In genomic region chr10:36141786-36142560, GRCh38 we compare ENCODE assay signal across 23 cellular contexts.
DNase-seq lines count a peak whose midpoint lies in the region; ATAC-seq and TF ChIP-seq lines count a peak whose summit lies in the region.
"Had no signal": no experiment of that assay in that cellular context is flagged by ENCODE, and none has a peak within 500 bp of the region (broad histone marks: within the 10 kb centered on the region; RNA-seq: fewer than 3 reads in every experiment).

No MANE protein-coding gene starts in this region.

- H3K23ac ChIP-seq in neuronal stem cell (ENCODE audit: low read depth, low read length, poor library complexity): no peak overlapping the region

- no peak overlapping the region for H3K9ac ChIP-seq in neuronal stem cell (ENCODE audit: low read depth, low read length, poor library complexity)
- H3K9ac ChIP-seq: BLaER1 had no signal

- H3K9me3 ChIP-seq in right atrium auricular region: peaks cover 0 to 15% of the 10 kb centered on the region in 2 donors
- peaks cover 0 to 33% (median 0%) of the 10 kb centered on the region in 11 donors for H3K9me3 ChIP-seq in heart right ventricle
- H3K9me3 ChIP-seq in neuronal stem cell (replicated peaks in 1 of 2; ENCODE audit: control insufficient read depth in 2 of 2, insufficient read depth in 1 of 2, low read depth in 1 of 2, low read length in 2 of 2): no peaks in the 10 kb centered on the region
- H3K9me3 ChIP-seq in stomach: peaks cover 0 to 6% (median 2%) of the 10 kb centered on the region in 4 donors
- H3K9me3 ChIP-seq: BLaER1 had no signal

- no peak overlapping the region for H2AFZ ChIP-seq in neuronal stem cell (ENCODE audit: low read length)

- H4K8ac ChIP-seq in neuronal stem cell (ENCODE audit: low read depth, low read length): no peak overlapping the region

- DNase-seq in Right ventricle myocardium inferior (ENCODE audit: missing footprints) (no peak), right atrium auricular region (ENCODE audit: low spot score) (no peak), heart right ventricle (peak in 1 of 2 donors; percentile 8), neuronal stem cell (ENCODE audit: low spot score) (no peak), stomach (no peak), epidermal melanocyte (ENCODE audit: insufficient read length, low spot score) (no peak), mesenteric fat pad (ENCODE audit: low spot score) (no peak)
- DNase-seq: 8988T; activated CD4-positive, alpha-beta T cell treated with anti-CD3 and anti-CD28 coated beads, Interleukin-2, amount 10 ng/mL, durations not matched to agents 7 days and 5 days; activated effector memory CD4-positive, alpha-beta T cell treated with Interleukin-2 at 50 U/mL for 16 hours; activated naive CD8-positive, alpha-beta T cell treated with anti-CD3 and anti-CD28 coated beads, Interleukin-2, amount 50 U/mL, for 24 hours; central memory CD4-positive, alpha-beta T cell; effector memory CD4-positive, alpha-beta T cell; head of caudate nucleus; islet precursor cell; midbrain; NCI-H2107; NCI-H526 treated with DMSO at 0.1 percent for 48 hours; SHP77; stimulated activated naive B cell treated with anti-CD40 and anti-IgM and Interleukin-4, amounts not matched to agents 10 μg/mL and 1 μg/mL and 100 μg/mL, for 72 hours; trophoblast cell had no signal

- H3K4me1 ChIP-seq in right atrium auricular region: no peaks in the 10 kb centered on the region
- H3K4me1 ChIP-seq in heart right ventricle: peaks cover 0 to 16% (median 0%) of the 10 kb centered on the region in 9 donors
- H3K4me1 ChIP-seq in neuronal stem cell (ENCODE audit: control insufficient read depth in 2 of 2, insufficient read depth in 1 of 2, low read depth in 1 of 2, low read length in 2 of 2): peaks cover 0 to 7% of the 10 kb centered on the region in 2 donors
- H3K4me1 ChIP-seq in stomach: no peaks in the 10 kb centered on the region
- H3K4me1 ChIP-seq: BLaER1 had no signal

- H2BK120ac ChIP-seq in neuronal stem cell (ENCODE audit: low read depth, low read length): no peak overlapping the region

- H3K4me3 ChIP-seq in right atrium auricular region (no peak overlapping the region), heart right ventricle (peak overlapping the region in 5 of 10 donors; percentile 12 to 27 (median 18)), neuronal stem cell (ENCODE audit: low read length in 2 of 2) (no peak overlapping the region), stomach (no peak overlapping the region)
- H3K4me3 ChIP-seq: BLaER1 had no signal

- intact Hi-C loops in Right ventricle myocardium inferior (cut with DNase I) (no loop called here), heart right ventricle (cut with DNase I) (no loop called here), stomach (cut with DNase I; ENCODE audit: low total_unique reads) (no loop called here)

- ATAC-seq in Right ventricle myocardium inferior: peak; percentile 31
- peak in 7 of 8 donors; percentile 33 to 78 (median 52) for ATAC-seq in heart right ventricle
- ATAC-seq in HG03039 (IDR thresholded peaks at IDR 0.05; ENCODE audit: unreplicated experiment): no peak
- ATAC-seq: activated naive CD8-positive, alpha-beta T cell treated with anti-CD3 and anti-CD28 coated beads, Interleukin-2, amount 50 U/mL, for 24 hours; stimulated activated naive B cell treated with anti-CD40 and anti-IgM and Interleukin-4, amounts not matched to agents 10 μg/mL and 1 μg/mL and 100 μg/mL, for 72 hours had no signal

- no peak overlapping the region for H3K4me2 ChIP-seq in neuronal stem cell (ENCODE audit: insufficient read depth, low read length, poor library complexity, severe bottlenecking)
- H3K4me2 ChIP-seq: BLaER1 had no signal

- no peaks in the 10 kb centered on the region for H3K27me3 ChIP-seq in right atrium auricular region
- H3K27me3 ChIP-seq in heart right ventricle: no peaks in the 10 kb centered on the region
- H3K27me3 ChIP-seq in neuronal stem cell (ENCODE audit: control insufficient read depth in 3 of 3, insufficient read depth in 3 of 3, low read depth in 1 of 3, low read length in 3 of 3): no peaks in the 10 kb centered on the region
- H3K27me3 ChIP-seq in stomach: no peaks in the 10 kb centered on the region
- H3K27me3 ChIP-seq: BLaER1 had no signal

- no peak overlapping the region for H2AK5ac ChIP-seq in neuronal stem cell (ENCODE audit: low read depth, low read length)

- TF ChIP-seq CTCF in right atrium auricular region (IDR thresholded peaks at IDR 0.05): no peak
- no peak for TF ChIP-seq CTCF in heart right ventricle (IDR thresholded peaks at IDR 0.05)
- no peak for TF ChIP-seq CTCF in stomach (IDR thresholded peaks at IDR 0.05)

- no peaks in the 10 kb centered on the region for H3K36me3 ChIP-seq in right atrium auricular region
- H3K36me3 ChIP-seq in heart right ventricle: no peaks in the 10 kb centered on the region
- no peaks in the 10 kb centered on the region for H3K36me3 ChIP-seq in neuronal stem cell (replicated peaks in 1 of 2; ENCODE audit: control insufficient read depth in 2 of 2, insufficient read depth in 2 of 2, low read length in 2 of 2)
- H3K36me3 ChIP-seq in stomach: no peaks in the 10 kb centered on the region
- H3K36me3 ChIP-seq: BLaER1 had no signal

- H3K18ac ChIP-seq in neuronal stem cell (ENCODE audit: low read length): no peak overlapping the region

- H2BK5ac ChIP-seq in neuronal stem cell (ENCODE audit: low read length): no peak overlapping the region

- no peak overlapping the region for H2BK12ac ChIP-seq in neuronal stem cell (ENCODE audit: low read length)

- H4K91ac ChIP-seq in neuronal stem cell (ENCODE audit: low read depth, low read length, poor library complexity): no peak overlapping the region

- no peaks in the 10 kb centered on the region for H3K79me1 ChIP-seq in neuronal stem cell (ENCODE audit: low read depth, low read length)

- H2BK15ac ChIP-seq in neuronal stem cell (ENCODE audit: low read length): no peak overlapping the region

- no peak overlapping the region for H3K14ac ChIP-seq in neuronal stem cell (ENCODE audit: low read length)

- H3K27ac ChIP-seq in right atrium auricular region: peak overlapping the region in 1 of 2 donors; percentile 49
- H3K27ac ChIP-seq in heart right ventricle: peak overlapping the region in 7 of 10 donors; percentile 5 to 66 (median 57)
- H3K27ac ChIP-seq in neuronal stem cell (replicated peaks; ENCODE audit: low read length): peak overlapping the region; percentile 17
- H3K27ac ChIP-seq in stomach: no peak overlapping the region
- H3K27ac ChIP-seq: BLaER1 had no signal

- H3K4ac ChIP-seq in neuronal stem cell (ENCODE audit: low read length): no peak overlapping the region

- no peak for TF ChIP-seq POLR2A in stomach (IDR thresholded peaks at IDR 0.05)

- no peak for TF ChIP-seq EP300 in stomach (IDR thresholded peaks at IDR 0.05)

- 58 to 67% methylated on average over 7 of the region's 7 CpGs for WGBS in heart right ventricle, 2 donors
- WGBS in neuronal stem cell (ENCODE audit: extremely low coverage in 2 of 2, insufficient read length in 2 of 2, insufficient replicate concordance in 1 of 2), 2 donors: no CpG with 5 or more reads among the region's 7 CpGs
- 66 to 72% (median 70%) methylated on average over 7 of the region's 7 CpGs for WGBS in stomach, 5 donors

Comparison
In these comparisons a context has a peak if more than half of its experiments do, and no peak if none do; other contexts are left out.
1. H3K27ac ChIP-seq: peak in heart right ventricle (7 of 10) and neuronal stem cell (single experiment); none in stomach (0 of 5).